In the genomic region with DNA sequence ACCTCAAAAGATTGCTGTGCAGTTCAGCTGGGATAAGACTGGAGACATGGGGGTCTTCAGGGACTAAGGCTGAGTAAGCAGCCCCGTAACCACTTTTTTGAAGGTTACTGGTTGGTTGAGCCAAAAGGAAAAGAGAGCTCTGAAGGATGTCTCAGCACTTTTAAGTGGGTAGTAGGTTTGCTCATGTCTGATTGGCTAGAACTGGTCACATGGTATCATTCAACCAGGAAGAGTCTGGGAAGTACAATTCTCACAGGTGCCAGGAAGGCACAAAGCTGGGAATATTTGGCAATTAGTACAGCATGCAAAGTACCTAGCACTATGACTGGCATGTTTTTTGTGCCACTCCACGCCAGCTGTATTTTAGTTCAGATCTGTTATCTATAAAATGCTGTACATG, we compare ENCODE assay signal across 21 cellular contexts. TPM values are rescaled to one million over a fixed set of nuclear protein-coding genes. Genes with fewer than 3 reads are reported as not detected.
DNase-seq lines count a peak whose midpoint lies in the region; ATAC-seq lines count a peak whose summit lies in the region.
"Had no signal": no experiment of that assay in that cellular context is flagged by ENCODE, and none has a peak within 500 bp of the region (broad histone marks: within the 10 kb centered on the region; RNA-seq: fewer than 3 reads in every experiment).

No MANE protein-coding gene starts in this region.

- peaks cover 9% of the 10 kb centered on the region for H3K27me3 Mint-ChIP-seq in activated T-helper 1 cell treated with anti-CD3 and anti-CD28 coated beads, Interleukin-12 subunit alpha, Interleukin-12 subunit beta, Interleukin-2, Interleukin-4 antibody, amounts not matched to agents 30 ng/mL and 10 ng/mL and 1 ng/mL, durations not matched to agents 14 hours and 24 hours and 36 hours (ENCODE audit: insufficient read depth)
- H3K27me3 Mint-ChIP-seq: IgD-negative memory B cell had no signal

- no peaks in the 10 kb centered on the region for H3K27me3 ChIP-seq in Karpas-422 (ENCODE audit: low read length)
- H3K27me3 ChIP-seq: tibial artery had no signal

- H3K9me2 ChIP-seq in Karpas-422 (replicated peaks; ENCODE audit: insufficient read depth, low read length) = no peaks in the 10 kb centered on the region

- H3K27ac Mint-ChIP-seq in activated T-helper 1 cell treated with anti-CD3 and anti-CD28 coated beads, Interleukin-12 subunit alpha, Interleukin-12 subunit beta, Interleukin-2, Interleukin-4 antibody, amounts not matched to agents 30 ng/mL and 10 ng/mL and 1 ng/mL, durations not matched to agents 14 hours and 24 hours and 36 hours = no peak overlapping the region
- H3K27ac Mint-ChIP-seq: activated T-cell treated with anti-CD3 and anti-CD28 coated beads, Interleukin-2, amount 50 U/mL, for 72 hours; CD4-positive, CD25-positive, alpha-beta regulatory T cell; IgD-negative memory B cell had no signal

- H3K27ac ChIP-seq in Karpas-422 (ENCODE audit: low read length) = no peak overlapping the region
- H3K27ac ChIP-seq: 22Rv1, left ventricle myocardium inferior had no signal

- no peaks in the 10 kb centered on the region for H3K9me3 ChIP-seq in Karpas-422 (ENCODE audit: low read length)
- H3K9me3 ChIP-seq: left ventricle myocardium inferior, tibial artery had no signal

- peaks cover 9% of the 10 kb centered on the region for H3K4me1 ChIP-seq in Karpas-422 (ENCODE audit: low read length)

- ATAC-seq in GM19351 (IDR thresholded peaks at IDR 0.05; ENCODE audit: unreplicated experiment) = no peak
- ATAC-seq: activated T-cell treated with anti-CD3 and anti-CD28 coated beads, Interleukin-2, amount 50 U/mL, for 72 hours had no signal

- H3K9ac ChIP-seq in Karpas-422 (ENCODE audit: low read length) = no peak overlapping the region

- no peaks in the 10 kb centered on the region for H4K20me1 ChIP-seq in Karpas-422 (ENCODE audit: insufficient read depth, low read depth, low read length)

- H3K4me3 ChIP-seq in Karpas-422 (ENCODE audit: low read length) = no peak overlapping the region
- H3K4me3 ChIP-seq: left ventricle myocardium inferior, tibial artery had no signal

- no peaks in the 10 kb centered on the region for H3K79me2 ChIP-seq in Karpas-422 (ENCODE audit: low read length)

- no peaks in the 10 kb centered on the region for H3K36me3 ChIP-seq in Karpas-422 (ENCODE audit: insufficient read depth, low read length)
- H3K36me3 ChIP-seq: left ventricle myocardium inferior, tibial artery had no signal

- intact Hi-C loops in activated T-helper 1 cell treated with anti-CD3 and anti-CD28 coated beads, Interleukin-12 subunit alpha, Interleukin-12 subunit beta, Interleukin-2, Interleukin-4 antibody, amounts not matched to agents 30 ng/mL and 10 ng/mL and 1 ng/mL, durations not matched to agents 14 hours and 24 hours and 36 hours (cut with micrococcal nuclease) = no loop called here

- peaks cover 7% of the 10 kb centered on the region for H3K4me1 Mint-ChIP-seq in activated T-helper 1 cell treated with anti-CD3 and anti-CD28 coated beads, Interleukin-12 subunit alpha, Interleukin-12 subunit beta, Interleukin-2, Interleukin-4 antibody, amounts not matched to agents 30 ng/mL and 10 ng/mL and 1 ng/mL, durations not matched to agents 14 hours and 24 hours and 36 hours (ENCODE audit: low read depth)

- H3K9me3 Mint-ChIP-seq in activated T-helper 1 cell treated with anti-CD3 and anti-CD28 coated beads, Interleukin-12 subunit alpha, Interleukin-12 subunit beta, Interleukin-2, Interleukin-4 antibody, amounts not matched to agents 30 ng/mL and 10 ng/mL and 1 ng/mL, durations not matched to agents 14 hours and 24 hours and 36 hours = no peaks in the 10 kb centered on the region

- H2AFZ ChIP-seq in Karpas-422 (ENCODE audit: low read length) = 0 out of 2 replicates have a peak overlapping the region, but pooled peaks have one; percentile 21

- peaks cover 3% of the 10 kb centered on the region for H3K36me3 Mint-ChIP-seq in activated T-helper 1 cell treated with anti-CD3 and anti-CD28 coated beads, Interleukin-12 subunit alpha, Interleukin-12 subunit beta, Interleukin-2, Interleukin-4 antibody, amounts not matched to agents 30 ng/mL and 10 ng/mL and 1 ng/mL, durations not matched to agents 14 hours and 24 hours and 36 hours (ENCODE audit: low read depth)
- H3K36me3 Mint-ChIP-seq: CD4-positive, CD25-positive, alpha-beta regulatory T cell had no signal

- peak; percentile 15 for DNase-seq in DMS 273 (lab: John Stamatoyannopoulos, UW; ENCODE audit: unreplicated experiment)
- no peak for DNase-seq in DMS 273 treated with DMSO at 0.1 percent for 48 hours (lab: John Stamatoyannopoulos, UW)
- DNase-seq in Karpas-422 = peak; percentile 41
- DNase-seq in RKO (ENCODE audit: low spot score) = peak; percentile 15
- peak; percentile 27 for DNase-seq in kidney tubule cell (ENCODE audit: low spot score)
- no peak for DNase-seq in activated T-helper 1 cell treated with anti-CD3 and anti-CD28 coated beads, Interleukin-12 subunit alpha, Interleukin-12 subunit beta, Interleukin-2, Interleukin-4 antibody, amounts not matched to agents 30 ng/mL and 10 ng/mL and 1 ng/mL, durations not matched to agents 14 hours and 24 hours and 36 hours (ENCODE audit: low spot score)
- DNase-seq in NCI-H2107 (lab: John Stamatoyannopoulos, UW) = no peak
- DNase-seq: activated CD4-positive, alpha-beta T cell treated with anti-CD3 and anti-CD28 coated beads, Interleukin-2, amount 50 U/mL, for 4 hours; activated T-cell treated with anti-CD3 and anti-CD28 coated beads, Interleukin-2, amount 50 U/mL, for 72 hours; central memory CD4-positive, alpha-beta T cell; effector memory CD4-positive, alpha-beta T cell; hypothalamus; left ventricle myocardium inferior; NCI-H1694; SIG-M5; T1000; tibial artery had no signal

- H3K4me2 ChIP-seq in Karpas-422 (ENCODE audit: low read depth, low read length, poor library complexity, severe bottlenecking) = no peak overlapping the region

- H3K4me3 Mint-ChIP-seq in activated T-helper 1 cell treated with anti-CD3 and anti-CD28 coated beads, Interleukin-12 subunit alpha, Interleukin-12 subunit beta, Interleukin-2, Interleukin-4 antibody, amounts not matched to agents 30 ng/mL and 10 ng/mL and 1 ng/mL, durations not matched to agents 14 hours and 24 hours and 36 hours = no peak overlapping the region
- H3K4me3 Mint-ChIP-seq: activated T-cell treated with anti-CD3 and anti-CD28 coated beads, Interleukin-2, amount 50 U/mL, for 72 hours; CD4-positive, CD25-positive, alpha-beta regulatory T cell; IgD-negative memory B cell had no signal

RNA-seq across cellular contexts. Expression of a gene that starts 58.1 kb away (rescaled TPM):
- total RNA-seq in Karpas-422 (2014; rRNA removed; shearing (Covaris generic); ENCODE audit: low replicate concordance) = 23.2 and 30.7 TPM in 2 replicates
- 58.5 and 60.7 TPM in 2 replicates for total RNA-seq in activated T-helper 1 cell treated with anti-CD3 and anti-CD28 coated beads, Interleukin-12 subunit alpha, Interleukin-12 subunit beta, Interleukin-2, Interleukin-4 antibody, amounts not matched to agents 30 ng/mL and 10 ng/mL and 1 ng/mL, durations not matched to agents 14 hours and 24 hours and 36 hours

Comparison
In these comparisons a context has a peak if more than half of its experiments do, and no peak if none do; other contexts are left out.
1. DNase-seq: peak in DMS 273 (single experiment), Karpas-422 (single experiment), RKO (single experiment) and kidney tubule cell (single experiment); none in DMS 273 treated with DMSO at 0.1 percent for 48 hours (single experiment), activated T-helper 1 cell treated with anti-CD3 and anti-CD28 coated beads, Interleukin-12 subunit alpha, Interleukin-12 subunit beta, Interleukin-2, Interleukin-4 antibody, amounts not matched to agents 30 ng/mL and 10 ng/mL and 1 ng/mL, durations not matched to agents 14 hours and 24 hours and 36 hours (single experiment) and NCI-H2107 (single experiment).